Comparison of ENCODE assay signal across 8 cellular contexts in the genomic region with DNA sequence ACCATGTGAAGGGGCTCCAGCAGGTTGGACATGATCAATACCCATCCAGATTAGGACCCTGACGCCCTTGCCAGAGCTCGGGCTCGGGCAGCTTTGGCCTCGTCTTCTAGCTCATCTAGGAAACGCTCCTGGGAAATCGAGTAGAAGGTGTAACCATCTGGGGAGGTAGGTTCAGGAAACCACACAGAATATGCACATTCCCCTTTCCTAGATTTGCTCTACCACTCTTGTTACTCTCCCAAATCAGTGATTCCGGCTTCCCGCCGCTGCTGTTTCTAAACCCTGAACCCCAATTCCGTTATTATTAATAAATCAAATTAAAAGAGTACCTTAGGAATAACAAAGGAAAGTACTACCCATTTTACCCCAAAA. TPM values are rescaled to one million over a fixed set of nuclear protein-coding genes. Genes with fewer than 3 reads are reported as not detected.
DNase-seq lines count a peak whose midpoint lies in the region; ATAC-seq and TF ChIP-seq lines count a peak whose summit lies in the region.

No MANE protein-coding gene starts in this region.

- dilution Hi-C loops in IMR-90 (cut with HindIII; ENCODE audit: low sequenced_read_pairs, unreplicated experiment), result no loop called here

- intact Hi-C loops in A673 (cut with micrococcal nuclease; ENCODE audit: unreplicated experiment), result no loop called here
- intact Hi-C loops in IMR-90 (cut with micrococcal nuclease), result no loop called here

- peak overlapping the region; percentile 96 for H3K4ac ChIP-seq in IMR-90 (ENCODE audit: low read depth, low read length)

- H3K79me1 ChIP-seq in IMR-90 (ENCODE audit: low read depth in 1 of 2, low read length in 2 of 2), result peaks cover 20 to 39% of the 10 kb centered on the region in 2 experiments

- peak overlapping the region; percentile 74; the same call in 1 of the 2 replicates for H2AK5ac ChIP-seq in IMR-90 (ENCODE audit: low read depth, low read length)

- in situ Hi-C loops in IMR-90 (cut with MboI; ENCODE audit: low sequenced_read_pairs), result no loop called here

- BruUV-seq in A673 (replicated peaks; lab: Mats Ljungman, UMichigan) (no TSS peak), IMR-90 (replicated peaks; lab: Mats Ljungman, UMichigan) (TSS peak; percentile 95)

- peak overlapping the region; percentile 45 to 98 for H4K8ac ChIP-seq in IMR-90 (ENCODE audit: low read depth in 2 of 2, low read length in 2 of 2)

- H4K20me1 ChIP-seq in IMR-90 (ENCODE audit: insufficient read depth, low read length), result no peaks in the 10 kb centered on the region

- TF ChIP-seq RAD21 in IMR-90 (IDR thresholded peaks at IDR 0.05; ENCODE audit: low read length), result no peak

- peak overlapping the region; percentile 89 for H3K56ac ChIP-seq in IMR-90 (ENCODE audit: extremely low read depth, insufficient read depth, low read length)

- no peak for TF ChIP-seq POLR2A in IMR-90 (IDR thresholded peaks at IDR 0.05; ENCODE audit: low read depth, low read length)

- H4K5ac ChIP-seq in IMR-90 (ENCODE audit: low read depth, low read length), result peak overlapping the region; percentile 79

- H3K18ac ChIP-seq in IMR-90 (ENCODE audit: low read depth, low read length), result peak overlapping the region; percentile 33; the same call in 1 of the 2 replicates

- H3K4me3 ChIP-seq in A673 (ENCODE audit: low read depth, low read length, poor library complexity, severe bottlenecking) (peak overlapping the region; percentile 64), IMR-90 (ENCODE audit: insufficient read depth, low read depth, low read length) (peak overlapping the region; percentile 64), choroid plexus epithelial cell (ENCODE audit: low read depth, low read length) (peak overlapping the region; percentile 98), muscle layer of duodenum (ENCODE audit: low read depth in 1 of 2, low read length in 2 of 2) (peak overlapping the region; percentile 91 to 93)

- H2BK5ac ChIP-seq in IMR-90 (ENCODE audit: low read depth, low read length, poor library complexity, severe bottlenecking), result peak overlapping the region; percentile 79

- no peak overlapping the region for H2BK15ac ChIP-seq in IMR-90 (ENCODE audit: low read depth, low read length)

- H3K4me2 ChIP-seq in IMR-90 (ENCODE audit: low read depth, low read length), result peak overlapping the region; percentile 98

- TF ChIP-seq CTCF in A673 (conservative IDR thresholded peaks at IDR 0.05; ENCODE audit: low read depth, low read length) (no peak), IMR-90 (conservative IDR thresholded peaks at IDR 0.05; ENCODE audit: low read depth, low read length) (no peak), choroid plexus epithelial cell (conservative IDR thresholded peaks at IDR 0.05; ENCODE audit: low read depth, low read length) (no peak)

- H3K4me1 ChIP-seq in A673 (ENCODE audit: insufficient read depth, low read length, poor library complexity, severe bottlenecking) (no peaks in the 10 kb centered on the region), IMR-90 (ENCODE audit: control insufficient read depth, insufficient read depth, low read length) (peaks cover 7% of the 10 kb centered on the region), muscle layer of duodenum (ENCODE audit: control insufficient read depth in 1 of 2, insufficient read depth in 2 of 2, low read length in 2 of 2) (peaks cover 4 to 14% of the 10 kb centered on the region in 2 donors)

- no peaks in the 10 kb centered on the region for H3K9me3 ChIP-seq in A673 (ENCODE audit: low read depth, low read length, poor library complexity, severe bottlenecking)
- no peaks in the 10 kb centered on the region for H3K9me3 ChIP-seq in IMR-90 (ENCODE audit: control insufficient read depth, insufficient read depth, low read length)
- H3K9me3 ChIP-seq in muscle layer of duodenum (ENCODE audit: control insufficient read depth in 1 of 2, low read length in 2 of 2), result no peaks in the 10 kb centered on the region

- no peaks in the 10 kb centered on the region for H3K36me3 ChIP-seq in A673 (ENCODE audit: insufficient read depth, low read length, poor library complexity, severe bottlenecking)
- peaks cover 4% of the 10 kb centered on the region; the same call in 1 of the 2 replicates for H3K36me3 ChIP-seq in IMR-90 (ENCODE audit: control insufficient read depth, insufficient read depth, low read length)
- H3K36me3 ChIP-seq in muscle layer of duodenum (ENCODE audit: control insufficient read depth in 1 of 2, insufficient read depth in 2 of 2, low read length in 2 of 2), result peaks cover 0 to 8% of the 10 kb centered on the region in 2 donors

- peak overlapping the region; percentile 59 for H3K27ac ChIP-seq in A673 (ENCODE audit: low read depth, low read length, poor library complexity, severe bottlenecking)
- peak overlapping the region; percentile 85 for H3K27ac ChIP-seq in IMR-90 (ENCODE audit: insufficient read depth, low read length)
- peak overlapping the region; percentile 93 for H3K27ac ChIP-seq in muscle layer of duodenum (ENCODE audit: low read length)

- peak overlapping the region; percentile 98 for H3K14ac ChIP-seq in IMR-90 (replicated peaks; ENCODE audit: low read depth, low read length)

- peaks cover 19% of the 10 kb centered on the region for H3K9me1 ChIP-seq in IMR-90 (ENCODE audit: insufficient read depth, low read length)

- ATAC-seq in IMR-90 (ENCODE audit: low read depth) (no peak), GM19351 (IDR thresholded peaks at IDR 0.05; ENCODE audit: unreplicated experiment) (no peak), GM21423 (IDR thresholded peaks at IDR 0.05; ENCODE audit: unreplicated experiment) (no peak)

- CTCF ChIA-PET in A673 (lab: Charles Lee) (no interaction called here), IMR-90 (lab: Yijun Ruan, JAX) (no interaction called here)

- H3K23ac ChIP-seq in IMR-90 (ENCODE audit: low read depth, low read length), result peak overlapping the region; percentile 78

- peak overlapping the region; percentile 93 for H3K9ac ChIP-seq in IMR-90 (ENCODE audit: low read depth, low read length)

- no peak overlapping the region for H2BK20ac ChIP-seq in IMR-90 (ENCODE audit: low read depth, low read length)

- peak overlapping the region; percentile 82 for H2BK120ac ChIP-seq in IMR-90 (ENCODE audit: low read depth, low read length)

- peak overlapping the region; percentile 56 for H2AK9ac ChIP-seq in IMR-90 (replicated peaks; ENCODE audit: low read depth, low read length, poor library complexity)

- H2AFZ ChIP-seq in IMR-90 (replicated peaks; ENCODE audit: low read length, poor library complexity), result peak overlapping the region; percentile 97

- POLR2A ChIA-PET in A673 (lab: Charles Lee; ENCODE audit: low non-redundant PET), result no interaction called here
- POLR2A ChIA-PET in IMR-90 (lab: Charles Lee; ENCODE audit: unreplicated experiment), result no interaction called here

- peak overlapping the region; percentile 88 for H4K91ac ChIP-seq in IMR-90 (ENCODE audit: insufficient read depth, low read depth, low read length)

- no CpG with 5 or more reads among the region's 10 CpGs for WGBS in IMR-90 (ENCODE audit: extremely low coverage in 2 of 2, insufficient read length in 1 of 2), 2 experiments

- DNase-seq in A673 (ENCODE audit: low spot score) (no peak), IMR-90 (no peak), choroid plexus epithelial cell (ENCODE audit: low read depth) (no peak), COLO668 (lab: John Stamatoyannopoulos, UW; ENCODE audit: unreplicated experiment) (no peak)
- DNase-seq in NK-92 treated with Interleukin-12 subunit alpha and Interleukin-12 subunit beta, amount 100 ng/mL, for 24 hours (lab: John Stamatoyannopoulos, UW), result no peak

- H3K27me3 ChIP-seq in A673 (replicated peaks; ENCODE audit: insufficient read depth, low read depth, low read length, poor library complexity), result no peaks in the 10 kb centered on the region
- no peaks in the 10 kb centered on the region for H3K27me3 ChIP-seq in IMR-90 (ENCODE audit: control insufficient read depth, insufficient read depth, low read length)
- no peaks in the 10 kb centered on the region for H3K27me3 ChIP-seq in muscle layer of duodenum (ENCODE audit: low read depth, low read length)

TF ChIP-seq in IMR-90, 13 proteins besides CTCF, POLR2A, EP300 and RAD21 (continues in another document):
- TF ChIP-seq MXI1 (IDR thresholded peaks at IDR 0.05; ENCODE audit: borderline replicate concordance, low read depth, low read length) (no peak), CEBPB (IDR thresholded peaks at IDR 0.05; ENCODE audit: low read depth, low read length) (no peak)
- TF ChIP-seq, protein P1, sequence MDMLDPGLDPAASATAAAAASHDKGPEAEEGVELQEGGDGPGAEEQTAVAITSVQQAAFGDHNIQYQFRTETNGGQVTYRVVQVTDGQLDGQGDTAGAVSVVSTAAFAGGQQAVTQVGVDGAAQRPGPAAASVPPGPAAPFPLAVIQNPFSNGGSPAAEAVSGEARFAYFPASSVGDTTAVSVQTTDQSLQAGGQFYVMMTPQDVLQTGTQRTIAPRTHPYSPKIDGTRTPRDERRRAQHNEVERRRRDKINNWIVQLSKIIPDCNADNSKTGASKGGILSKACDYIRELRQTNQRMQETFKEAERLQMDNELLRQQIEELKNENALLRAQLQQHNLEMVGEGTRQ (IDR thresholded peaks at IDR 0.05; ENCODE audit: low read depth, low read length), result no peak

RNA-seq across cellular contexts. Expression of gene COA3, which starts 0.5 kb away (rescaled TPM):
- total RNA-seq in A673 (2021), result 29.0 and 30.5 TPM in 2 replicates
- 50.5 and 78.1 TPM in 2 replicates for total RNA-seq in IMR-90 (2012; rRNA removed)
- 66.8 and 75.9 TPM in 2 replicates for polyA plus RNA-seq in IMR-90 (2012; rRNA removed)
- polyA plus RNA-seq in IMR-90 (2012; cell fraction: cytosol; rRNA removed), result 98.0 and 195 TPM in 2 replicates
- polyA plus RNA-seq in IMR-90 (2012; cell fraction: nucleus; rRNA removed; ENCODE audit: low replicate concordance), result 20.9 and 24.9 TPM in 2 replicates

RNA-seq across cellular contexts. Expression of gene CNTD1, which starts 0.7 kb away (rescaled TPM):
- total RNA-seq in A673 (2021) (not detected in 2 replicates), IMR-90 (2012; rRNA removed) (not detected in 2 replicates)
- polyA plus RNA-seq in IMR-90 (2012; rRNA removed), result not detected in 2 replicates
- not detected in 2 replicates for polyA plus RNA-seq in IMR-90 (2012; cell fraction: cytosol; rRNA removed)
- not detected in 2 replicates for polyA plus RNA-seq in IMR-90 (2012; cell fraction: nucleus; rRNA removed; ENCODE audit: low replicate concordance)

RNA-seq across cellular contexts. Expression of gene WNK4, which starts 17.6 kb away (rescaled TPM):
- 0.11 and 0.37 TPM in 2 replicates for total RNA-seq in A673 (2021)
- total RNA-seq in IMR-90 (2012; rRNA removed), result 1.3 and 1.9 TPM in 2 replicates
- polyA plus RNA-seq in IMR-90 (2012; rRNA removed), result 15.1 and 16.2 TPM in 2 replicates
- 6.8 and 7.9 TPM in 2 replicates for polyA plus RNA-seq in IMR-90 (2012; cell fraction: cytosol; rRNA removed)
- polyA plus RNA-seq in IMR-90 (2012; cell fraction: nucleus; rRNA removed; ENCODE audit: low replicate concordance), result 41.3 and 74.4 TPM in 2 replicates

RNA-seq across cellular contexts. Expression of gene VPS25, which starts 24.7 kb away (rescaled TPM):
- total RNA-seq in A673 (2021), result 34.3 and 35.6 TPM in 2 replicates
- total RNA-seq in IMR-90 (2012; rRNA removed), result 71.3 and 78.3 TPM in 2 replicates
- 127 and 130 TPM in 2 replicates for polyA plus RNA-seq in IMR-90 (2012; rRNA removed)
- polyA plus RNA-seq in IMR-90 (2012; cell fraction: cytosol; rRNA removed), result 52.7 and 94.7 TPM in 2 replicates
- 59.9 and 91.1 TPM in 2 replicates for polyA plus RNA-seq in IMR-90 (2012; cell fraction: nucleus; rRNA removed; ENCODE audit: low replicate concordance)

RNA-seq across cellular contexts. Expression of gene BECN1, which starts 26.1 kb away (rescaled TPM):
- 34.2 and 36.0 TPM in 2 replicates for total RNA-seq in A673 (2021)
- total RNA-seq in IMR-90 (2012; rRNA removed), result 93.9 and 119 TPM in 2 replicates
- 73.1 and 84.0 TPM in 2 replicates for polyA plus RNA-seq in IMR-90 (2012; rRNA removed)
- polyA plus RNA-seq in IMR-90 (2012; cell fraction: cytosol; rRNA removed), result 26.2 and 35.4 TPM in 2 replicates
- 31.7 and 64.5 TPM in 2 replicates for polyA plus RNA-seq in IMR-90 (2012; cell fraction: nucleus; rRNA removed; ENCODE audit: low replicate concordance)
